Comparison of ENCODE assay signal across 20 cellular contexts in genomic region chr7:28458732-28459131, GRCh38. TPM values are rescaled to one million over a fixed set of nuclear protein-coding genes. Genes with fewer than 3 reads are reported as not detected.
A peak's percentile ranks its signal among the peaks of the same experiment; 100 is the strongest.
DNase-seq lines count a peak whose midpoint lies in the region; ATAC-seq, FAIRE-seq and TF ChIP-seq lines count a peak whose summit lies in the region.
"Had no signal": no experiment of that assay in that cellular context is flagged by ENCODE, and none has a peak within 500 bp of the region (broad histone marks: within the 10 kb centered on the region; RNA-seq: fewer than 3 reads in every experiment).

No MANE protein-coding gene starts in this region.

- DNase-seq in HepG2 (ENCODE audit: low spot score), result no peak
- DNase-seq in right lobe of liver, result no peak
- no peak for DNase-seq in Panc1 (ENCODE audit: low read depth, low spot score)
- DNase-seq in foreskin keratinocyte, result no peak
- no peak for DNase-seq in NCI-H2196 (lab: John Stamatoyannopoulos, UW; ENCODE audit: unreplicated experiment)
- no peak for DNase-seq in midbrain (lab: John Stamatoyannopoulos, UW)
- DNase-seq in retina, result no peak
- DNase-seq in NCI-H2171 treated with DMSO at 0.1 percent for 48 hours (lab: John Stamatoyannopoulos, UW), result no peak
- DNase-seq: activated CD4-positive, CD25-positive, alpha-beta regulatory T cell treated with anti-CD3 and anti-CD28 coated beads, Interleukin-2, amount 50 U/mL, for 72 hours; activated effector memory CD4-positive, alpha-beta T cell treated with anti-CD3 and anti-CD28 coated beads, Interleukin-2, amount 50 U/mL, for 16 hours; adrenal gland; KG1; NCI-H1417 treated with DMSO at 0.1 percent for 48 hours; NCI-H226; occipital lobe; SJCRH30; stimulated activated CD4-positive, alpha-beta T cell treated with anti-CD3 and anti-CD28 coated beads, Interleukin-1b, Interleukin-23, amount 100 ng/mL, for 48 hours; uterus had no signal

- CTCF ChIA-PET in HepG2 (lab: Yijun Ruan, JAX; ENCODE audit: low intra/inter-chr PET ratio, low total read pairs), result no interaction called here
- CTCF ChIA-PET in Panc1 (lab: Charles Lee), result no interaction called here

- BruUV-seq in HepG2 (replicated peaks; lab: Mats Ljungman, UMichigan) (no TSS peak), Panc1 (replicated peaks; lab: Mats Ljungman, UMichigan) (no TSS peak)

- no peak for TF ChIP-seq RAD21 in HepG2 (CRISPR knock-in tag; IDR thresholded peaks at IDR 0.05)

- no peaks in the 10 kb centered on the region for H3K9me3 ChIP-seq in HepG2 (ENCODE audit: low read length)
- H3K9me3 ChIP-seq in right lobe of liver, result no peaks in the 10 kb centered on the region
- H3K9me3 ChIP-seq in Panc1 (ENCODE audit: control insufficient read depth, insufficient read depth, low read depth, low read length), result no peaks in the 10 kb centered on the region
- H3K9me3 ChIP-seq: adrenal gland, SJCRH30, uterus had no signal

- POLR2A ChIA-PET in HepG2 (lab: Yijun Ruan, JAX) (no interaction called here), Panc1 (lab: Charles Lee) (no interaction called here)

- in situ Hi-C loops in HepG2 (cut with HindIII; ENCODE audit: extremely low pct_ligation_motif_present, low pct_unique_long_range_greater_than_20kb) (no loop called here), Panc1 (cut with HindIII; ENCODE audit: low pct_unique_long_range_greater_than_20kb, low sequenced_read_pairs) (no loop called here)

- no peak for TF ChIP-seq EP300 in HepG2 (IDR thresholded peaks at IDR 0.05; ENCODE audit: low read depth in 2 of 2, low read length in 2 of 2)
- no peak for TF ChIP-seq EP300 in HepG2 (CRISPR knock-in tag; IDR thresholded peaks at IDR 0.05; ENCODE audit: borderline replicate concordance)

- no peaks in the 10 kb centered on the region for H3K4me1 ChIP-seq in HepG2 (ENCODE audit: insufficient read depth, low read length)
- H3K4me1 ChIP-seq in right lobe of liver, result no peaks in the 10 kb centered on the region
- H3K4me1 ChIP-seq in Panc1 (ENCODE audit: control insufficient read depth, insufficient read depth, low read length), result no peaks in the 10 kb centered on the region
- H3K4me1 ChIP-seq in foreskin keratinocyte, result no peaks in the 10 kb centered on the region
- H3K4me1 ChIP-seq: adrenal gland, uterus had no signal

- H3K79me2 ChIP-seq in HepG2 (ENCODE audit: insufficient read depth, low read length), result no peaks in the 10 kb centered on the region

- TF ChIP-seq CTCF in HepG2 (CRISPR knock-in tag; IDR thresholded peaks at IDR 0.05) (no peak), right lobe of liver (IDR thresholded peaks at IDR 0.05) (no peak), Panc1 (IDR thresholded peaks at IDR 0.05) (peak; percentile 33), foreskin keratinocyte (conservative IDR thresholded peaks at IDR 0.05) (peak; percentile 17)

- FAIRE-seq in HepG2 (lab: Jason Lieb, UNC), result no peak

- TF ChIP-seq POLR2A in HepG2 (IDR thresholded peaks at IDR 0.05; ENCODE audit: insufficient read depth in 1 of 2, low read depth in 2 of 2, low read length in 2 of 2) (no peak), right lobe of liver (IDR thresholded peaks at IDR 0.05) (no peak)

- 23% methylated on average over 2 of the region's 8 CpGs for WGBS in HepG2 (ENCODE audit: low lambda C conversion rate)
- 67% methylated on average over 2 of the region's 8 CpGs for WGBS in right lobe of liver (ENCODE audit: insufficient coverage, low coverage, low lambda C conversion rate, missing lambda C conversion rate)

- H3K36me3 ChIP-seq in HepG2 (replicated peaks in 1 of 2; ENCODE audit: control insufficient read depth in 1 of 2, insufficient read depth in 2 of 2, low read length in 2 of 2), result no peaks in the 10 kb centered on the region
- H3K36me3 ChIP-seq in right lobe of liver, result no peaks in the 10 kb centered on the region
- H3K36me3 ChIP-seq in Panc1 (ENCODE audit: control insufficient read depth, insufficient read depth, low read length), result no peaks in the 10 kb centered on the region
- H3K36me3 ChIP-seq: adrenal gland, cardiac muscle cell, SJCRH30, uterus had no signal

- no peak overlapping the region for H2AFZ ChIP-seq in HepG2 (ENCODE audit: low read length)

- no peak overlapping the region for H3K9ac ChIP-seq in HepG2 (ENCODE audit: insufficient read depth, low read depth, low read length)

- H4K20me1 ChIP-seq in HepG2 (ENCODE audit: insufficient read depth, low read length), result no peaks in the 10 kb centered on the region

- no peak overlapping the region for H3K4me2 ChIP-seq in HepG2 (ENCODE audit: low read depth, low read length)

- H3K27me3 ChIP-seq in HepG2 (ENCODE audit: control insufficient read depth in 1 of 2, insufficient read depth in 2 of 2, low read length in 2 of 2), result no peaks in the 10 kb centered on the region
- no peaks in the 10 kb centered on the region for H3K27me3 ChIP-seq in right lobe of liver
- H3K27me3 ChIP-seq in Panc1 (ENCODE audit: control insufficient read depth, insufficient read depth, low read length), result peaks cover 15% of the 10 kb centered on the region
- H3K27me3 ChIP-seq in foreskin keratinocyte, result peaks cover 64% of the 10 kb centered on the region
- H3K27me3 ChIP-seq: adrenal gland, cardiac muscle cell, SJCRH30, uterus had no signal

- intact Hi-C loops in HepG2 (cut with micrococcal nuclease; ENCODE audit: unreplicated experiment) (no loop called here), right lobe of liver (cut with DNase I) (no loop called here), Panc1 (cut with micrococcal nuclease; ENCODE audit: unreplicated experiment) (no loop called here)

- H3K27ac ChIP-seq in HepG2 (ENCODE audit: extremely low read length, insufficient read depth, low read length), result no peak overlapping the region
- no peak overlapping the region for H3K27ac ChIP-seq in right lobe of liver
- no peak overlapping the region for H3K27ac ChIP-seq in Panc1 (ENCODE audit: low read length)
- no peak overlapping the region for H3K27ac ChIP-seq in foreskin keratinocyte
- H3K27ac ChIP-seq: adrenal gland, cardiac muscle cell, SJCRH30, uterus had no signal

- H3K4me3 ChIP-seq in HepG2 (replicated peaks in 1 of 3; ENCODE audit: insufficient read depth in 1 of 3, low read depth in 2 of 3, low read length in 3 of 3) (no peak overlapping the region), right lobe of liver (no peak overlapping the region), Panc1 (ENCODE audit: low read depth in 2 of 2, low read length in 2 of 2) (no peak overlapping the region)
- H3K4me3 ChIP-seq: adrenal gland, cardiac muscle cell, SJCRH30, uterus had no signal

- ATAC-seq in HepG2 (0 out of 3 replicates have a peak, but pooled peaks have one; percentile 31), right lobe of liver (no peak), Panc1 (0 out of 2 replicates have a peak, but pooled peaks have one; percentile 38), foreskin keratinocyte (no peak)
- ATAC-seq: left lobe of liver had no signal

TF ChIP-seq in HepG2, 621 proteins besides CTCF, POLR2A, EP300 and RAD21 (continues in another document):
- no peak for TF ChIP-seq SYNCRIP (IDR thresholded peaks at IDR 0.05; ENCODE audit: insufficient read depth, low read depth, low read length)
- TF ChIP-seq U2AF1 (optimal IDR thresholded peaks at IDR 0.05; ENCODE audit: low read depth, low read length), result no peak
- TF ChIP-seq ELF1 (CRISPR knock-in tag; IDR thresholded peaks at IDR 0.05), result no peak
- no peak for TF ChIP-seq ZMYM2 (CRISPR knock-in tag; IDR thresholded peaks at IDR 0.05)
- TF ChIP-seq KLF11 (CRISPR knock-in tag; IDR thresholded peaks at IDR 0.05), result no peak
- TF ChIP-seq ZNF446 (CRISPR knock-in tag; IDR thresholded peaks at IDR 0.05), result no peak
- TF ChIP-seq MTA3 (CRISPR knock-in tag; IDR thresholded peaks at IDR 0.05), result no peak
- TF ChIP-seq HDAC2 (CRISPR knock-in tag; IDR thresholded peaks at IDR 0.05), result no peak
- TF ChIP-seq GMEB1 (CRISPR knock-in tag; IDR thresholded peaks at IDR 0.05; ENCODE audit: borderline replicate concordance), result no peak

RNA-seq across cellular contexts. Expression of gene CREB5, which starts 46.4 kb away (rescaled TPM):
- 0.38 and 0.45 TPM in 2 replicates for total RNA-seq in HepG2 (2016; rRNA removed; fragmentation: Illumina TruSeq; extraction: Trizol)
- 0.40 and 0.53 TPM in 2 replicates for total RNA-seq in HepG2 (2016; cell fraction: cytosol; rRNA removed; fragmentation: Illumina TruSeq; extraction: Trizol; ENCODE audit: low read depth)
- total RNA-seq in HepG2 (2016; cell fraction: insoluble cytoplasmic fraction; rRNA removed; fragmentation: Illumina TruSeq; extraction: Trizol), result 0.71 and 0.79 TPM in 2 replicates
- total RNA-seq in HepG2 (2016; cell fraction: membrane; rRNA removed; fragmentation: Illumina TruSeq; extraction: Trizol), result 0.22 and 0.38 TPM in 2 replicates
- 2.4 and 3.2 TPM in 2 replicates for total RNA-seq in HepG2 (2016; cell fraction: nucleus; rRNA removed; fragmentation: Illumina TruSeq; extraction: Trizol)
- polyA plus RNA-seq in HepG2 (2011; rRNA removed), result 0.71 and 2.3 TPM in 2 replicates
- polyA plus RNA-seq in HepG2 (2011; cell fraction: cytosol; rRNA removed), result 0.59 and 0.77 TPM in 2 replicates
- 5.0 and 6.0 TPM in 2 replicates for polyA plus RNA-seq in HepG2 (2011; cell fraction: nucleus; rRNA removed)
- polyA plus RNA-seq in HepG2 (2012), result 0.20 and 0.84 TPM in 2 replicates
- 0.40 and 0.69 TPM in 2 replicates for polyA plus RNA-seq in HepG2 (2016; cell fraction: cytosol; fragmentation: Illumina TruSeq; extraction: Trizol; ENCODE audit: low read depth)
- polyA plus RNA-seq in HepG2 (2016; cell fraction: insoluble cytoplasmic fraction; fragmentation: Illumina TruSeq; extraction: Trizol; ENCODE audit: low read depth), result 0.94 and 1.3 TPM in 2 replicates
- 0.03 and 0.40 TPM in 2 replicates for polyA plus RNA-seq in HepG2 (2016; cell fraction: membrane; fragmentation: Illumina TruSeq; extraction: Trizol; ENCODE audit: low read depth)
- polyA plus RNA-seq in HepG2 (2016; cell fraction: nucleus; fragmentation: Illumina TruSeq; extraction: Trizol; ENCODE audit: insufficient read depth, low read depth), result 1.5 and 2.1 TPM in 2 replicates
- polyA minus RNA-seq in HepG2 (2011; rRNA and poly(A)+ RNA removed; ENCODE audit: low replicate concordance), result 0.12 and 1.7 TPM in 2 replicates
- polyA minus RNA-seq in HepG2 (2011; cell fraction: cytosol; rRNA and poly(A)+ RNA removed), result 0.18 and 0.79 TPM in 2 replicates
- 4.8 and 9.7 TPM in 2 replicates for polyA minus RNA-seq in HepG2 (2011; cell fraction: nucleus; rRNA and poly(A)+ RNA removed)
- 1 to 10 TPM in 4 of 6 experiments, under 1 TPM in 2; 0.48 to 6.3 (median 1.4) TPM for total RNA-seq in right lobe of liver
- total RNA-seq in Panc1 (2021; ENCODE audit: unreplicated experiment), result 3.1 TPM
- 5.4 TPM for polyA plus RNA-seq in Panc1 (2012; ENCODE audit: insufficient read length)
- total RNA-seq in foreskin keratinocyte, result 1.7 and 3.7 TPM in 2 replicates
- 0.51 and 1.0 TPM in 2 replicates for polyA plus RNA-seq in foreskin keratinocyte

Comparison
In these comparisons a context has a peak if more than half of its experiments do, and no peak if none do; other contexts are left out.
1. ATAC-seq: peak in HepG2 (single experiment) and Panc1 (single experiment); none in right lobe of liver (0 of 4) and foreskin keratinocyte (single experiment).
2. CTCF ChIP-seq: peak in Panc1 (single experiment) and foreskin keratinocyte (single experiment); none in HepG2 (single experiment) and right lobe of liver (0 of 4).